Comparison of ENCODE assay signal across 2 cellular contexts in genomic region chr15:73921257-73921890, GRCh38.
TF ChIP-seq lines count a peak whose summit lies in the region.

No MANE protein-coding gene starts in this region.

TF ChIP-seq in SK-N-SH treated with all-trans-retinoic acid at 6 μM for 48 hours, 23 proteins besides CTCF, POLR2A, EP300 and RAD21:
- TF ChIP-seq ISL1 (CRISPR knock-in tag; IDR thresholded peaks at IDR 0.05) (0 out of 2 replicates have a peak, but pooled peaks have one; percentile 10), ARNTL (CRISPR knock-in tag; IDR thresholded peaks at IDR 0.05; ENCODE audit: borderline replicate concordance, low read depth) (no peak)
TF ChIP-seq in SK-N-SH treated with all-trans-retinoic acid at 6 μM for 48 hours: peak in this region for 1.

TF ChIP-seq in HepG2, 621 proteins besides CTCF, POLR2A, EP300 and RAD21:
- TF ChIP-seq IRX3 (CRISPR knock-in tag; IDR thresholded peaks at IDR 0.05; ENCODE audit: borderline replicate concordance, low read depth) (no peak), ZNF567 (CRISPR knock-in tag; IDR thresholded peaks at IDR 0.05; ENCODE audit: borderline replicate concordance) (no peak), ZNF441 (CRISPR knock-in tag; IDR thresholded peaks at IDR 0.05; ENCODE audit: borderline replicate concordance) (no peak), ZBTB26 (CRISPR knock-in tag; IDR thresholded peaks at IDR 0.05; ENCODE audit: borderline replicate concordance) (no peak), ZNF841 (CRISPR knock-in tag; IDR thresholded peaks at IDR 0.05; ENCODE audit: borderline replicate concordance) (no peak), RELA (CRISPR knock-in tag; IDR thresholded peaks at IDR 0.05) (no peak), ZNF776 (CRISPR knock-in tag; IDR thresholded peaks at IDR 0.05) (no peak)
